1 cellular context compared by ENCODE assay signal in the genomic region with DNA sequence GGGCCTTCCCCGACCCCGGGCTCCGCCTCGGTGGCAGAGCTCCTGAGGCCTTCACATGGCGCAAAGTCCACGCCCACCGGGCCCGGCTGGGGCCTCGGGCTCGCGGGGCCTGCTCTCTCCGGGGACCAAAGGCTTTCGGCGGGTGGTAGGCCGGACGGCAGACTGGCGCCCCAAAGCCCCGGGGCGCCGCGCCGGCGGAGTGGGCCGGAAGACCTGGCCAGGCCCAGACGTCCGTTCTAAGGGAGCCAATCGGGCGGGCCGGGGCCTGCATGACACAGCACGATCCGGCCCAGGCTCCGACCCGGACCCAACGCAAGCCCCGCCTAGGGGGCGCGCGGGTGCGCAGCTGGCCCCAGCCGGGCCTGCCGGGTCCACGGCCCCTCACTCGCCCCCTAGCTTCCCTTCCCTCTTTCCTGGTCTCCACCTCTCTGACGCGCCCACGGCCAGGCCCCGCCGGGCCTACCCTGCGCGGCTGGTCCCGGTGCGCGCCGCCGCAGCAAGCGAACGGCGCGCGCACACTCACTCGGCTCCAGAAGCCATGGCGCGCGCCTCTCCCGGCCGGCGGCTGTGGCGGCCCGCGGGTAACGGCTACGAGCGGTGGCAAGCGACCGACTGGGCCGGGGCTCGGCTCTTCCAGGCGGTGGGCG.
A peak's percentile ranks its signal among the peaks of the same experiment; 100 is the strongest.
TF ChIP-seq lines count a peak whose summit lies in the region.

No MANE protein-coding gene starts in this region.

TF ChIP-seq in HepG2, 621 proteins besides CTCF, POLR2A, EP300 and RAD21 (continues in another document):
- TF ChIP-seq ZNF20 (CRISPR knock-in tag; IDR thresholded peaks at IDR 0.05), result peak; percentile 44; the same call in 1 of the 2 replicates
- TF ChIP-seq, protein P1, sequence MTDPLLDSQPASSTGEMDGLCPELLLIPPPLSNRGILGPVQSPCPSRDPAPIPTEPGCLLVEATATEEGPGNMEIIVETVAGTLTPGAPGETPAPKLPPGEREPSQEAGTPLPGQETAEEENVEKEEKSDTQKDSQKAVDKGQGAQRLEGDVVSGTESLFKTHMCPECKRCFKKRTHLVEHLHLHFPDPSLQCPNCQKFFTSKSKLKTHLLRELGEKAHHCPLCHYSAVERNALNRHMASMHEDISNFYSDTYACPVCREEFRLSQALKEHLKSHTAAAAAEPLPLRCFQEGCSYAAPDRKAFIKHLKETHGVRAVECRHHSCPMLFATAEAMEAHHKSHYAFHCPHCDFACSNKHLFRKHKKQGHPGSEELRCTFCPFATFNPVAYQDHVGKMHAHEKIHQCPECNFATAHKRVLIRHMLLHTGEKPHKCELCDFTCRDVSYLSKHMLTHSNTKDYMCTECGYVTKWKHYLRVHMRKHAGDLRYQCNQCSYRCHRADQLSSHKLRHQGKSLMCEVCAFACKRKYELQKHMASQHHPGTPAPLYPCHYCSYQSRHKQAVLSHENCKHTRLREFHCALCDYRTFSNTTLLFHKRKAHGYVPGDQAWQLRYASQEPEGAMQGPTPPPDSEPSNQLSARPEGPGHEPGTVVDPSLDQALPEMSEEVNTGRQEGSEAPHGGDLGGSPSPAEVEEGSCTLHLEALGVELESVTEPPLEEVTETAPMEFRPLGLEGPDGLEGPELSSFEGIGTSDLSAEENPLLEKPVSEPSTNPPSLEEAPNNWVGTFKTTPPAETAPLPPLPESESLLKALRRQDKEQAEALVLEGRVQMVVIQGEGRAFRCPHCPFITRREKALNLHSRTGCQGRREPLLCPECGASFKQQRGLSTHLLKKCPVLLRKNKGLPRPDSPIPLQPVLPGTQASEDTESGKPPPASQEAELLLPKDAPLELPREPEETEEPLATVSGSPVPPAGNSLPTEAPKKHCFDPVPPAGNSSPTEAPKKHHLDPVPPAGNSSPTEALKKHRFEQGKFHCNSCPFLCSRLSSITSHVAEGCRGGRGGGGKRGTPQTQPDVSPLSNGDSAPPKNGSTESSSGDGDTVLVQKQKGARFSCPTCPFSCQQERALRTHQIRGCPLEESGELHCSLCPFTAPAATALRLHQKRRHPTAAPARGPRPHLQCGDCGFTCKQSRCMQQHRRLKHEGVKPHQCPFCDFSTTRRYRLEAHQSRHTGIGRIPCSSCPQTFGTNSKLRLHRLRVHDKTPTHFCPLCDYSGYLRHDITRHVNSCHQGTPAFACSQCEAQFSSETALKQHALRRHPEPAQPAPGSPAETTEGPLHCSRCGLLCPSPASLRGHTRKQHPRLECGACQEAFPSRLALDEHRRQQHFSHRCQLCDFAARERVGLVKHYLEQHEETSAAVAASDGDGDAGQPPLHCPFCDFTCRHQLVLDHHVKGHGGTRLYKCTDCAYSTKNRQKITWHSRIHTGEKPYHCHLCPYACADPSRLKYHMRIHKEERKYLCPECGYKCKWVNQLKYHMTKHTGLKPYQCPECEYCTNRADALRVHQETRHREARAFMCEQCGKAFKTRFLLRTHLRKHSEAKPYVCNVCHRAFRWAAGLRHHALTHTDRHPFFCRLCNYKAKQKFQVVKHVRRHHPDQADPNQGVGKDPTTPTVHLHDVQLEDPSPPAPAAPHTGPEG (CRISPR knock-in tag; IDR thresholded peaks at IDR 0.05), result no peak
- TF ChIP-seq, protein P2, sequence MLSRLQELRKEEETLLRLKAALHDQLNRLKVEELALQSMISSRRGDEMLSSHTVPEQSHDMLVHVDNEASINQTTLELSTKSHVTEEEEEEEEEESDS (CRISPR knock-in tag; IDR thresholded peaks at IDR 0.05; ENCODE audit: borderline replicate concordance), result 0 out of 2 replicates have a peak, but pooled peaks have one; percentile 61
- TF ChIP-seq EED (CRISPR knock-in tag; IDR thresholded peaks at IDR 0.05), result no peak
- TF ChIP-seq, protein P3, sequence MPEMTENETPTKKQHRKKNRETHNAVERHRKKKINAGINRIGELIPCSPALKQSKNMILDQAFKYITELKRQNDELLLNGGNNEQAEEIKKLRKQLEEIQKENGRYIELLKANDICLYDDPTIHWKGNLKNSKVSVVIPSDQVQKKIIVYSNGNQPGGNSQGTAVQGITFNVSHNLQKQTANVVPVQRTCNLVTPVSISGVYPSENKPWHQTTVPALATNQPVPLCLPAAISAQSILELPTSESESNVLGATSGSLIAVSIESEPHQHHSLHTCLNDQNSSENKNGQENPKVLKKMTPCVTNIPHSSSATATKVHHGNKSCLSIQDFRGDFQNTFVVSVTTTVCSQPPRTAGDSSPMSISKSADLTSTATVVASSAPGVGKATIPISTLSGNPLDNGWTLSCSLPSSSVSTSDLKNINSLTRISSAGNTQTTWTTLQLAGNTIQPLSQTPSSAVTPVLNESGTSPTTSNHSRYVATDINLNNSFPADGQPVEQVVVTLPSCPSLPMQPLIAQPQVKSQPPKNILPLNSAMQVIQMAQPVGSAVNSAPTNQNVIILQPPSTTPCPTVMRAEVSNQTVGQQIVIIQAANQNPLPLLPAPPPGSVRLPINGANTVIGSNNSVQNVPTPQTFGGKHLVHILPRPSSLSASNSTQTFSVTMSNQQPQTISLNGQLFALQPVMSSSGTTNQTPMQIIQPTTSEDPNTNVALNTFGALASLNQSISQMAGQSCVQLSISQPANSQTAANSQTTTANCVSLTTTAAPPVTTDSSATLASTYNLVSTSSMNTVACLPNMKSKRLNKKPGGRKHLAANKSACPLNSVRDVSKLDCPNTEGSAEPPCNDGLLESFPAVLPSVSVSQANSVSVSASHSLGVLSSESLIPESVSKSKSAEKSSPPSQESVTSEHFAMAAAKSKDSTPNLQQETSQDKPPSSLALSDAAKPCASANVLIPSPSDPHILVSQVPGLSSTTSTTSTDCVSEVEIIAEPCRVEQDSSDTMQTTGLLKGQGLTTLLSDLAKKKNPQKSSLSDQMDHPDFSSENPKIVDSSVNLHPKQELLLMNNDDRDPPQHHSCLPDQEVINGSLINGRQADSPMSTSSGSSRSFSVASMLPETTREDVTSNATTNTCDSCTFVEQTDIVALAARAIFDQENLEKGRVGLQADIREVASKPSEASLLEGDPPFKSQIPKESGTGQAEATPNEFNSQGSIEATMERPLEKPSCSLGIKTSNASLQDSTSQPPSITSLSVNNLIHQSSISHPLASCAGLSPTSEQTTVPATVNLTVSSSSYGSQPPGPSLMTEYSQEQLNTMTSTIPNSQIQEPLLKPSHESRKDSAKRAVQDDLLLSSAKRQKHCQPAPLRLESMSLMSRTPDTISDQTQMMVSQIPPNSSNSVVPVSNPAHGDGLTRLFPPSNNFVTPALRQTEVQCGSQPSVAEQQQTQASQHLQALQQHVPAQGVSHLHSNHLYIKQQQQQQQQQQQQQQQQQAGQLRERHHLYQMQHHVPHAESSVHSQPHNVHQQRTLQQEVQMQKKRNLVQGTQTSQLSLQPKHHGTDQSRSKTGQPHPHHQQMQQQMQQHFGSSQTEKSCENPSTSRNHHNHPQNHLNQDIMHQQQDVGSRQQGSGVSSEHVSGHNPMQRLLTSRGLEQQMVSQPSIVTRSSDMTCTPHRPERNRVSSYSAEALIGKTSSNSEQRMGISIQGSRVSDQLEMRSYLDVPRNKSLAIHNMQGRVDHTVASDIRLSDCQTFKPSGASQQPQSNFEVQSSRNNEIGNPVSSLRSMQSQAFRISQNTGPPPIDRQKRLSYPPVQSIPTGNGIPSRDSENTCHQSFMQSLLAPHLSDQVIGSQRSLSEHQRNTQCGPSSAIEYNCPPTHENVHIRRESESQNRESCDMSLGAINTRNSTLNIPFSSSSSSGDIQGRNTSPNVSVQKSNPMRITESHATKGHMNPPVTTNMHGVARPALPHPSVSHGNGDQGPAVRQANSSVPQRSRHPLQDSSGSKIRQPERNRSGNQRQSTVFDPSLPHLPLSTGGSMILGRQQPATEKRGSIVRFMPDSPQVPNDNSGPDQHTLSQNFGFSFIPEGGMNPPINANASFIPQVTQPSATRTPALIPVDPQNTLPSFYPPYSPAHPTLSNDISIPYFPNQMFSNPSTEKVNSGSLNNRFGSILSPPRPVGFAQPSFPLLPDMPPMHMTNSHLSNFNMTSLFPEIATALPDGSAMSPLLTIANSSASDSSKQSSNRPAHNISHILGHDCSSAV (CRISPR knock-in tag; IDR thresholded peaks at IDR 0.05; ENCODE audit: borderline replicate concordance), result no peak
- no peak; the same call in 1 of the 2 replicates for TF ChIP-seq ZC3H4 (CRISPR knock-in tag; IDR thresholded peaks at IDR 0.05; ENCODE audit: borderline replicate concordance)
- TF ChIP-seq ZNF746 (CRISPR knock-in tag; IDR thresholded peaks at IDR 0.05), result 0 out of 2 replicates have a peak, but pooled peaks have one; percentile 14
- TF ChIP-seq, protein P4, sequence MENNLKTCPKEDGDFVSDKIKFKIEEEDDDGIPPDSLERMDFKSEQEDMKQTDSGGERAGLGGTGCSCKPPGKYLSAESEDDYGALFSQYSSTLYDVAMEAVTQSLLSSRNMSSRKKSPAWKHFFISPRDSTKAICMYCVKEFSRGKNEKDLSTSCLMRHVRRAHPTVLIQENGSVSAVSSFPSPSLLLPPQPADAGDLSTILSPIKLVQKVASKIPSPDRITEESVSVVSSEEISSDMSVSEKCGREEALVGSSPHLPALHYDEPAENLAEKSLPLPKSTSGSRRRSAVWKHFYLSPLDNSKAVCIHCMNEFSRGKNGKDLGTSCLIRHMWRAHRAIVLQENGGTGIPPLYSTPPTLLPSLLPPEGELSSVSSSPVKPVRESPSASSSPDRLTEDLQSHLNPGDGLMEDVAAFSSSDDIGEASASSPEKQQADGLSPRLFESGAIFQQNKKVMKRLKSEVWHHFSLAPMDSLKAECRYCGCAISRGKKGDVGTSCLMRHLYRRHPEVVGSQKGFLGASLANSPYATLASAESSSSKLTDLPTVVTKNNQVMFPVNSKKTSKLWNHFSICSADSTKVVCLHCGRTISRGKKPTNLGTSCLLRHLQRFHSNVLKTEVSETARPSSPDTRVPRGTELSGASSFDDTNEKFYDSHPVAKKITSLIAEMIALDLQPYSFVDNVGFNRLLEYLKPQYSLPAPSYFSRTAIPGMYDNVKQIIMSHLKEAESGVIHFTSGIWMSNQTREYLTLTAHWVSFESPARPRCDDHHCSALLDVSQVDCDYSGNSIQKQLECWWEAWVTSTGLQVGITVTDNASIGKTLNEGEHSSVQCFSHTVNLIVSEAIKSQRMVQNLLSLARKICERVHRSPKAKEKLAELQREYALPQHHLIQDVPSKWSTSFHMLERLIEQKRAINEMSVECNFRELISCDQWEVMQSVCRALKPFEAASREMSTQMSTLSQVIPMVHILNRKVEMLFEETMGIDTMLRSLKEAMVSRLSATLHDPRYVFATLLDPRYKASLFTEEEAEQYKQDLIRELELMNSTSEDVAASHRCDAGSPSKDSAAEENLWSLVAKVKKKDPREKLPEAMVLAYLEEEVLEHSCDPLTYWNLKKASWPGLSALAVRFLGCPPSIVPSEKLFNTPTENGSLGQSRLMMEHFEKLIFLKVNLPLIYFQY (CRISPR knock-in tag; IDR thresholded peaks at IDR 0.05; ENCODE audit: borderline replicate concordance), result peak; percentile 99
- 0 out of 2 replicates have a peak, but pooled peaks have one; percentile 29 for TF ChIP-seq ZKSCAN8 (CRISPR knock-in tag; IDR thresholded peaks at IDR 0.05; ENCODE audit: borderline replicate concordance)
- peak; percentile 36; the same call in 1 of the 2 replicates for TF ChIP-seq ZBTB7B (CRISPR knock-in tag; IDR thresholded peaks at IDR 0.05)
- TF ChIP-seq AHR (CRISPR knock-in tag; IDR thresholded peaks at IDR 0.05), result no peak
- peak; percentile 60; the same call in 1 of the 2 replicates for TF ChIP-seq GTF2F1 (IDR thresholded peaks at IDR 0.05; ENCODE audit: low read length)
- TF ChIP-seq FOXA1 (IDR thresholded peaks at IDR 0.05), result no peak
- TF ChIP-seq FOXA1 (CRISPR knock-in tag; IDR thresholded peaks at IDR 0.05), result 0 out of 2 replicates have a peak, but pooled peaks have one; percentile 8
- TF ChIP-seq, protein P5, sequence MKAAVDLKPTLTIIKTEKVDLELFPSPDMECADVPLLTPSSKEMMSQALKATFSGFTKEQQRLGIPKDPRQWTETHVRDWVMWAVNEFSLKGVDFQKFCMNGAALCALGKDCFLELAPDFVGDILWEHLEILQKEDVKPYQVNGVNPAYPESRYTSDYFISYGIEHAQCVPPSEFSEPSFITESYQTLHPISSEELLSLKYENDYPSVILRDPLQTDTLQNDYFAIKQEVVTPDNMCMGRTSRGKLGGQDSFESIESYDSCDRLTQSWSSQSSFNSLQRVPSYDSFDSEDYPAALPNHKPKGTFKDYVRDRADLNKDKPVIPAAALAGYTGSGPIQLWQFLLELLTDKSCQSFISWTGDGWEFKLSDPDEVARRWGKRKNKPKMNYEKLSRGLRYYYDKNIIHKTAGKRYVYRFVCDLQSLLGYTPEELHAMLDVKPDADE (CRISPR knock-in tag; IDR thresholded peaks at IDR 0.05), result no peak
- TF ChIP-seq, protein P6, sequence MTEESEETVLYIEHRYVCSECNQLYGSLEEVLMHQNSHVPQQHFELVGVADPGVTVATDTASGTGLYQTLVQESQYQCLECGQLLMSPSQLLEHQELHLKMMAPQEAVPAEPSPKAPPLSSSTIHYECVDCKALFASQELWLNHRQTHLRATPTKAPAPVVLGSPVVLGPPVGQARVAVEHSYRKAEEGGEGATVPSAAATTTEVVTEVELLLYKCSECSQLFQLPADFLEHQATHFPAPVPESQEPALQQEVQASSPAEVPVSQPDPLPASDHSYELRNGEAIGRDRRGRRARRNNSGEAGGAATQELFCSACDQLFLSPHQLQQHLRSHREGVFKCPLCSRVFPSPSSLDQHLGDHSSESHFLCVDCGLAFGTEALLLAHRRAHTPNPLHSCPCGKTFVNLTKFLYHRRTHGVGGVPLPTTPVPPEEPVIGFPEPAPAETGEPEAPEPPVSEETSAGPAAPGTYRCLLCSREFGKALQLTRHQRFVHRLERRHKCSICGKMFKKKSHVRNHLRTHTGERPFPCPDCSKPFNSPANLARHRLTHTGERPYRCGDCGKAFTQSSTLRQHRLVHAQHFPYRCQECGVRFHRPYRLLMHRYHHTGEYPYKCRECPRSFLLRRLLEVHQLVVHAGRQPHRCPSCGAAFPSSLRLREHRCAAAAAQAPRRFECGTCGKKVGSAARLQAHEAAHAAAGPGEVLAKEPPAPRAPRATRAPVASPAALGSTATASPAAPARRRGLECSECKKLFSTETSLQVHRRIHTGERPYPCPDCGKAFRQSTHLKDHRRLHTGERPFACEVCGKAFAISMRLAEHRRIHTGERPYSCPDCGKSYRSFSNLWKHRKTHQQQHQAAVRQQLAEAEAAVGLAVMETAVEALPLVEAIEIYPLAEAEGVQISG (CRISPR knock-in tag; IDR thresholded peaks at IDR 0.05), result peak; percentile 88
- TF ChIP-seq, protein P7, sequence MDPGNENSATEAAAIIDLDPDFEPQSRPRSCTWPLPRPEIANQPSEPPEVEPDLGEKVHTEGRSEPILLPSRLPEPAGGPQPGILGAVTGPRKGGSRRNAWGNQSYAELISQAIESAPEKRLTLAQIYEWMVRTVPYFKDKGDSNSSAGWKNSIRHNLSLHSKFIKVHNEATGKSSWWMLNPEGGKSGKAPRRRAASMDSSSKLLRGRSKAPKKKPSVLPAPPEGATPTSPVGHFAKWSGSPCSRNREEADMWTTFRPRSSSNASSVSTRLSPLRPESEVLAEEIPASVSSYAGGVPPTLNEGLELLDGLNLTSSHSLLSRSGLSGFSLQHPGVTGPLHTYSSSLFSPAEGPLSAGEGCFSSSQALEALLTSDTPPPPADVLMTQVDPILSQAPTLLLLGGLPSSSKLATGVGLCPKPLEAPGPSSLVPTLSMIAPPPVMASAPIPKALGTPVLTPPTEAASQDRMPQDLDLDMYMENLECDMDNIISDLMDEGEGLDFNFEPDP (CRISPR knock-in tag; conservative IDR thresholded peaks at IDR 0.05), result no peak
- TF ChIP-seq CEBPG (CRISPR knock-in tag; IDR thresholded peaks at IDR 0.05), result no peak
- no peak; the same call in 1 of the 2 replicates for TF ChIP-seq DMAP1 (CRISPR knock-in tag; IDR thresholded peaks at IDR 0.05)
- TF ChIP-seq THYN1 (CRISPR knock-in tag; IDR thresholded peaks at IDR 0.05; ENCODE audit: borderline replicate concordance, low read depth), result no peak
- TF ChIP-seq PAF1 (CRISPR knock-in tag; IDR thresholded peaks at IDR 0.05), result no peak
- TF ChIP-seq ZNF674 (CRISPR knock-in tag; IDR thresholded peaks at IDR 0.05; ENCODE audit: low read depth), result peak; percentile 63; the same call in 1 of the 2 replicates
- TF ChIP-seq NFIC (IDR thresholded peaks at IDR 0.05; ENCODE audit: low read length), result no peak
- no peak; the same call in 1 of the 2 replicates for TF ChIP-seq ZNF790 (CRISPR knock-in tag; IDR thresholded peaks at IDR 0.05; ENCODE audit: borderline replicate concordance)
- TF ChIP-seq NRL (CRISPR knock-in tag; IDR thresholded peaks at IDR 0.05; ENCODE audit: borderline replicate concordance), result 0 out of 2 replicates have a peak, but pooled peaks have one; percentile 18
- no peak for TF ChIP-seq RELA (CRISPR knock-in tag; IDR thresholded peaks at IDR 0.05)
- TF ChIP-seq KLF15 (CRISPR knock-in tag; IDR thresholded peaks at IDR 0.05; ENCODE audit: borderline replicate concordance), result no peak
